20 cellular contexts compared by ENCODE assay signal in the genomic region with DNA sequence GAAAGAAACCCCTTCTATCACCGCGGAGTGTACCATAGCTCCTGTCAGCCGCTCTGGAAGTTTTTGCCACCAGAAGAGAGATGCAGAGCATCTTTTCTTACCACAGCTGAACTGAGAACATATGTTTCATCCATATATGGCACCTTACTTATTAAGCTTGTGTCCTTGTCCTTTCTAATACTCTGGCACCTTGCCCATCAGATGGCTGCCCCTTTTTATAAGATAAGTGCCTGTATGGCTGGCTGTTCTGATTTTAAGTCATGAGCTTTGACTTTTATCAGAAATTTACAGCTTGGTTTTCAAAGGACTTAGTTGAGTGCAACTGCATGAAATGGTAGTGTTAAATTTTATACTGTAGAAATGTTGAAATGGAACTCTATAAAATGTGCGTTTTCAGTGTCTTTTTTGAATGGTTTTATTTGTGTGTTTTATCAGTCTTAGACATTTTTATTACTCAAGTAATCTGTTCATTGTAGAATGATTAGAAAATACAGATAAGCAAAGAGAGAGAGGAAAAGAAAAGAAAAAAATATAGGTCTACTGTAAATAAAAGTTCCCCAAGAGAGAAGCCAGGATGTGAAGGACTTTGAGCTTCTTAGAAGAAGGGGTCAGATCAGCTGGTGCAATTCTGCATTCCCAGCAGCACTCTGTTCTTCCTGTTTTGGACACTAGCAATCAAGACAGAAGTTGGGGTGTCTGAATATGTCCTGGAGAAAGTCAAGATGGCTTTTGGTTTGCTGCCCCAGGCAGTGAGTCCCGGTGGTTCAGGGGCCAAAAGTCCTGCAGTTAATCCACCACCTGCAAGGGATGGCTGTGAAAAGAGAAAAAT. TPM values are rescaled to one million over a fixed set of nuclear protein-coding genes. Genes with fewer than 3 reads are reported as not detected.
DNase-seq lines count a peak whose midpoint lies in the region; ATAC-seq and TF ChIP-seq lines count a peak whose summit lies in the region.
"Had no signal": no experiment of that assay in that cellular context is flagged by ENCODE, and none has a peak within 500 bp of the region (broad histone marks: within the 10 kb centered on the region; RNA-seq: fewer than 3 reads in every experiment).

No MANE protein-coding gene starts in this region.

- peaks cover 2% of the 10 kb centered on the region for H3K36me3 Mint-ChIP-seq in central memory CD8-positive, alpha-beta T cell (ENCODE audit: insufficient read depth)

- intact Hi-C loops in heart left ventricle (cut with DNase I): loop anchor here in 2 of 10 donors (5.0 kb wide), 1 partner anchor 37 kb away; a partner anchor contains a TSS
- intact Hi-C loops in cardiac septum (cut with DNase I): no loop called here
- intact Hi-C loops in spleen (cut with DNase I; ENCODE audit: low total_unique reads): no loop called here

- H3K27me3 ChIP-seq in heart left ventricle (no peaks in the 10 kb centered on the region), spleen (replicated peaks in 1 of 7) (no peaks in the 10 kb centered on the region)
- H3K27me3 ChIP-seq: vagina had no signal

- peaks cover 56% of the 10 kb centered on the region for H3K4me1 Mint-ChIP-seq in central memory CD8-positive, alpha-beta T cell

- no peaks in the 10 kb centered on the region for H3K9me3 ChIP-seq in heart left ventricle
- no peaks in the 10 kb centered on the region for H3K9me3 ChIP-seq in spleen
- H3K9me3 ChIP-seq: vagina had no signal

- peak overlapping the region in 7 of 12 donors; percentile 0 to 91 (median 30) for H3K27ac ChIP-seq in heart left ventricle
- peak overlapping the region in 5 of 8 donors; percentile 28 to 76 (median 57) for H3K27ac ChIP-seq in spleen
- H3K27ac ChIP-seq: vagina had no signal

- TF ChIP-seq CTCF in heart left ventricle (IDR thresholded peaks at IDR 0.05): no peak
- no peak for TF ChIP-seq CTCF in NB4 (IDR thresholded peaks at IDR 0.05; ENCODE audit: low read depth, low read length)
- TF ChIP-seq CTCF in spleen (IDR thresholded peaks at IDR 0.05 in 8 of 11, conservative IDR thresholded peaks at IDR 0.05 in 3 of 11): no peak

- no peaks in the 10 kb centered on the region for H3K9me3 Mint-ChIP-seq in central memory CD8-positive, alpha-beta T cell
- H3K9me3 Mint-ChIP-seq: effector memory CD8-positive, alpha-beta T cell; HFFc6 had no signal

- no peak for ATAC-seq in heart left ventricle
- ATAC-seq in central memory CD8-positive, alpha-beta T cell (replicated peaks; ENCODE audit: extremely low read depth, poor library complexity, severe bottlenecking): no peak
- ATAC-seq: activated CD4-positive, CD25-positive, alpha-beta regulatory T cell treated with anti-CD3 and anti-CD28 coated beads, Interleukin-2, amount 50 U/mL, for 24 hours; effector memory CD8-positive, alpha-beta T cell had no signal

- 79 to 87% (median 82%) methylated on average over 5 of the region's 5 CpGs for WGBS in heart left ventricle, 4 donors
- WGBS in spleen, 5 donors: 92 to 95% (median 95%) methylated on average over 5 of the region's 5 CpGs

- no peaks in the 10 kb centered on the region for H3K27me3 Mint-ChIP-seq in central memory CD8-positive, alpha-beta T cell
- H3K27me3 Mint-ChIP-seq: effector memory CD8-positive, alpha-beta T cell had no signal

- peak overlapping the region; percentile 54 for H3K27ac Mint-ChIP-seq in central memory CD8-positive, alpha-beta T cell (ENCODE audit: low read depth)
- H3K27ac Mint-ChIP-seq: HFFc6 had no signal

- H3K4me1 ChIP-seq in heart left ventricle (peaks cover 15 to 95% (median 71%) of the 10 kb centered on the region in 12 donors), spleen (peaks cover 15 to 100% (median 57%) of the 10 kb centered on the region in 6 donors)

- no peak overlapping the region for H3K4me3 Mint-ChIP-seq in central memory CD8-positive, alpha-beta T cell
- H3K4me3 Mint-ChIP-seq: HFFc6 had no signal

- TF ChIP-seq POLR2A in heart left ventricle (IDR thresholded peaks at IDR 0.05) (no peak), NB4 (IDR thresholded peaks at IDR 0.05; ENCODE audit: extremely low read depth, insufficient read length) (no peak), spleen (IDR thresholded peaks at IDR 0.05) (no peak)

- H3K36me3 ChIP-seq in heart left ventricle: no peaks in the 10 kb centered on the region
- H3K36me3 ChIP-seq in spleen: no peaks in the 10 kb centered on the region
- H3K36me3 ChIP-seq: vagina had no signal

- H3K4me3 ChIP-seq in heart left ventricle (no peak overlapping the region), NB4 (ENCODE audit: low read depth, low read length) (no peak overlapping the region), spleen (no peak overlapping the region)
- H3K4me3 ChIP-seq: GM12878, vagina had no signal

- DNase-seq in heart left ventricle: no peak
- DNase-seq in cardiac septum (ENCODE audit: low spot score): no peak
- peak; percentile 62 for DNase-seq in NB4 (ENCODE audit: low read depth)
- no peak for DNase-seq in central memory CD8-positive, alpha-beta T cell (ENCODE audit: low spot score in 2 of 2)
- no peak for DNase-seq in spleen
- no peak for DNase-seq in NCI-H2081 treated with DMSO at 0.1 percent for 48 hours (lab: John Stamatoyannopoulos, UW)
- no peak for DNase-seq in NK-92 treated with Interleukin-12 subunit alpha and Interleukin-12 subunit beta, amount 100 ng/mL, for 24 hours (lab: John Stamatoyannopoulos, UW)
- no peak for DNase-seq in NCI-H526 (lab: John Stamatoyannopoulos, UW)
- DNase-seq: activated effector memory CD4-positive, alpha-beta T cell treated with Interleukin-2 at 50 U/mL for 16 hours; cerebellar nuclear complex; effector memory CD8-positive, alpha-beta T cell; HFFc6; kidney; midbrain; NCI-H2081; NCI-H748 treated with DMSO at 0.1 percent for 48 hours; stimulated activated CD4-positive, alpha-beta T cell treated with anti-CD3 and anti-CD28 coated beads, Interleukin-1b, Interleukin-23, amount 100 ng/mL, for 48 hours had no signal

RNA-seq across cellular contexts. Expression of a gene that starts 38.8 kb away (rescaled TPM):
- total RNA-seq in heart left ventricle (10 to 100 TPM; 22.9 to 52.1 (median 35.6) TPM), cardiac septum (32.0 TPM), spleen (100 to 1,000 TPM in 1 of 7 donors, 10 to 100 TPM in 6; 33.6 to 148 (median 65.9) TPM)
- polyA plus RNA-seq in heart left ventricle (10 to 100 TPM; 11.9 to 18.2 TPM), spleen (1 to 10 TPM; 4.2 to 5.9 (median 4.2) TPM)
